13 cellular contexts compared by ENCODE assay signal in the genomic region with DNA sequence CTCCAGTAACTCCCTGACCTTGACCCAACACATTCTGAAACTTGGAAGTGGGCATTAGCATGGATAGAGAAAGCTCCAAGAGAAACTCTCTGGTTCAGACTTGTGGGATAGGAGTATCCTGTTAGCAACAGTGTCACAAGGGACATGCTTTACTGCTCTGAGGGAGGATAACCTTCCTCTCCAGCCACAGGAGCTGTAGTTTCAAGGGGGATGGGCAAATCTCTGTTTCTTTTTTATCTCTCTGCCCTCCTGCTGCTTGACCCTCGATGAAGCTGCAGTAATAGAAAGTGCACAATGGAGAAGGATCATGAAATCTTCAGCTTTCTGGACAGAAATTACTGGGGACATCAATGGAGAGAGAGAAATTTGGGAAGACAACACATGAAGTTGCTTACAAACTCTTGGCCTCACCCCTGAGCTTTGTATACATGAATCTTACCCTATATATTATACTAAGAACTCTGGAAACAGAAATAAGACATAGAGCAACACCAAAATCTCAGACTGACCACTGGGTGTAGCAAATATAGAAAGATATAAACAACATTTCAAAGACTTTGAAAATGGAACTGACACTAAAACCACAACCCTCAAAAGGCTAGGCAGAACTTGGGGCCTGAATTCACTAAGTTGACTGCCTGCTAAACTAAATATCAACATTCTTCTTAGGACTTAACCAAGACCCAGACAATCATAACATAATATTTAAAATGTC.
A peak's percentile ranks its signal among the peaks of the same experiment; 100 is the strongest.
DNase-seq lines count a peak whose midpoint lies in the region; ATAC-seq, FAIRE-seq and TF ChIP-seq lines count a peak whose summit lies in the region.
"Had no signal": no experiment of that assay in that cellular context is flagged by ENCODE, and none has a peak within 500 bp of the region (broad histone marks: within the 10 kb centered on the region; RNA-seq: fewer than 3 reads in every experiment).

No MANE protein-coding gene starts in this region.

- POLR2A ChIA-PET in GM10248 (lab: Yijun Ruan, JAX): interaction anchor here (0.6 to 1.1 kb wide), 4 partner anchors 10 to 471 kb away, joined by 3 to 6 read pairs (median 4); a partner anchor contains a TSS

- peak overlapping the region; percentile 42 for H2AFZ ChIP-seq in MM.1S (ENCODE audit: low read length)

- DNase-seq in GM10248 (ENCODE audit: extremely low spot score) (peak; percentile 13), MM.1S (peak; percentile 79), NCI-H510A (lab: John Stamatoyannopoulos, UW) (no peak), HTR-8/SVneo (ENCODE audit: insufficient read length, low spot score) (no peak), NCI-H1105 (lab: John Stamatoyannopoulos, UW) (no peak), HT-29 (ENCODE audit: low spot score) (no peak)
- DNase-seq: caudate nucleus, heart left ventricle, NCI-H1105 treated with DMSO at 0.1 percent for 48 hours, ovary had no signal

- H3K4me3 ChIP-seq in MM.1S (ENCODE audit: low read length): peak overlapping the region; percentile 16
- H3K4me3 ChIP-seq: heart left ventricle, ovary had no signal

- peak; percentile 69 for ATAC-seq in GM19397 (IDR thresholded peaks at IDR 0.05; ENCODE audit: unreplicated experiment)
- peak; percentile 90 for ATAC-seq in HG02798 (IDR thresholded peaks at IDR 0.05; ENCODE audit: poor library complexity, unreplicated experiment)
- ATAC-seq: heart left ventricle had no signal

- peak overlapping the region; percentile 21; the same call in 1 of the 2 replicates for H3K9ac ChIP-seq in MM.1S (ENCODE audit: low read length)

- no peaks in the 10 kb centered on the region for H3K27me3 ChIP-seq in MM.1S (replicated peaks; ENCODE audit: insufficient read depth, low read length)
- H3K27me3 ChIP-seq: heart left ventricle, ovary had no signal

- CTCF ChIA-PET in GM10248 (lab: Yijun Ruan, JAX): interaction anchor here (0.8 to 2.6 kb wide), 13 partner anchors 12 to 807 kb away, joined by 3 to 11 read pairs (median 4); no protein-coding TSS in a partner anchor

- TF ChIP-seq CTCF in GM10248 (IDR thresholded peaks at IDR 0.05; ENCODE audit: control extremely low read depth, extremely low read depth, low read depth, missing control alignments): no peak
- 0 out of 2 replicates have a peak, but pooled peaks have one; percentile 7 for TF ChIP-seq CTCF in MM.1S (IDR thresholded peaks at IDR 0.05; ENCODE audit: low read length)

- no peaks in the 10 kb centered on the region for H3K36me3 ChIP-seq in MM.1S (replicated peaks; ENCODE audit: insufficient read depth, low read length)
- H3K36me3 ChIP-seq: heart left ventricle, ovary had no signal

- peak overlapping the region; percentile 67 for H3K4me2 ChIP-seq in MM.1S (ENCODE audit: low read depth, low read length)

- peaks cover 39% of the 10 kb centered on the region for H3K4me1 ChIP-seq in MM.1S (ENCODE audit: low read length)
- H3K4me1 ChIP-seq: heart left ventricle had no signal

- FAIRE-seq in HTR-8/SVneo (lab: Jason Lieb, UNC): no peak
- FAIRE-seq: urothelium cell line had no signal

- peaks cover 23% of the 10 kb centered on the region for H3F3A ChIP-seq in MM.1S (ENCODE audit: insufficient read depth, low read length)

- no peaks in the 10 kb centered on the region for H3K9me2 ChIP-seq in MM.1S (replicated peaks; ENCODE audit: insufficient read depth, low read length)

- no peaks in the 10 kb centered on the region for H3K9me3 ChIP-seq in MM.1S (replicated peaks; ENCODE audit: insufficient read depth, low read length)
- H3K9me3 ChIP-seq: heart left ventricle, ovary had no signal

- H3K79me2 ChIP-seq in MM.1S (ENCODE audit: low read length): no peaks in the 10 kb centered on the region

- no peaks in the 10 kb centered on the region for H4K20me1 ChIP-seq in MM.1S (ENCODE audit: insufficient read depth, low read length)

- peak overlapping the region; percentile 81 for H3K27ac ChIP-seq in MM.1S (ENCODE audit: low read length)
- H3K27ac ChIP-seq: heart left ventricle, ovary had no signal

Comparison
In these comparisons a context has a peak if more than half of its experiments do, and no peak if none do; other contexts are left out.
1. DNase-seq: peak in GM10248 (single experiment) and MM.1S (single experiment); none in NCI-H510A (single experiment), HTR-8/SVneo (single experiment), NCI-H1105 (single experiment) and HT-29 (single experiment).